32 cellular contexts compared by ENCODE assay signal in the genomic region with DNA sequence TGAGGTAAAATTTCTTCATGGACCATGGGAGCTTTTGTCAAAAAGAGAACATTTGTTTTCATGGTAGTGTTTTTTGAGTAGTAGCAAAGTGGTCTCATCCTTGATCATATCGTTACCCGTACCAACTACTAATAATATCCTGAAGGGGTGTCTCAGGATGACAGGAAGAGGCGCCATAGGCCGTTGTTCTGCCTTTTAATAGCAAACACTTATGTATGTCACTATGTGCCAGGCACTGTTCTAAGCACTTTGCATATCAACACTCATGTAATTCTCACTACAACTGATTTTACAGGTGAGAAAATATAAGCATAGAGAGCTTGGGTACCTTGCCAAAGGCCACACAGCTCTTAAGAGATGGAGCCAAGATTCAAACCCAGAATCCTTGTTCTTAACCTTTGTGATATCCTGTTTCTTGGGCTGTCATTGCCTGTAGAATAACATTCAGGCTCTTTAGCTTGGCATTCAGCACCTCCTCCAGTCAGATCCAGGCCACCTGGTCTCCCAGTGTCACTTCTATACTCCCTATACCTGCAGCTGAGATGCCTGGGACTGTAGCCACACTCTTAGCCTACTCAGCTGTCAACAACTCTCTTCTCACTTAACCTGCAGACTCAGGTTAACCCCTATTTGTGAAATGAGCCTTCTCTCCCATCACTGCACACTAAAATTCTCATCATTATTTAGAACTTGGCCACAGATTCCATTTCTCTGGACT.
"Had no signal": no experiment of that assay in that cellular context is flagged by ENCODE, and none has a peak within 500 bp of the region (broad histone marks: within the 10 kb centered on the region; RNA-seq: fewer than 3 reads in every experiment).

No MANE protein-coding gene starts in this region.

- H3K27ac ChIP-seq: adrenal gland, body of pancreas, colonic mucosa, epithelial cell of prostate, esophagus squamous epithelium had no signal

- H3K9me3 ChIP-seq: adrenal gland, body of pancreas, colonic mucosa, esophagus squamous epithelium had no signal

- H3K4me1 Mint-ChIP-seq: activated CD4-positive, alpha-beta T cell treated with anti-CD3 and anti-CD28 coated beads for 36 hours; activated CD4-positive, alpha-beta T cell treated with anti-CD3 and anti-CD28 coated beads, Interleukin-2, amount 10 ng/mL, durations not matched to agents 24 days and 14 days; activated naive CD4-positive, alpha-beta T cell treated with anti-CD3 and anti-CD28 coated beads, Interleukin-2, amount 50 U/mL, for 24 hours; activated naive CD8-positive, alpha-beta T cell treated with anti-CD3 and anti-CD28 coated beads for 36 hours; activated naive CD8-positive, alpha-beta T cell treated with anti-CD3 and anti-CD28 coated beads, Interleukin-2, amount 50 U/mL, for 24 hours had no signal

- H3K4me1 ChIP-seq: adrenal gland, colonic mucosa, esophagus squamous epithelium had no signal

- H3K4me3 ChIP-seq: adrenal gland, body of pancreas, colonic mucosa, esophagus squamous epithelium had no signal

- H3K4me3 Mint-ChIP-seq: activated CD4-positive, alpha-beta memory T cell treated with anti-CD3 and anti-CD28 coated beads for 36 hours; activated CD4-positive, alpha-beta T cell treated with anti-CD3 and anti-CD28 coated beads for 36 hours; activated CD4-positive, alpha-beta T cell treated with anti-CD3 and anti-CD28 coated beads, Interleukin-2, amount 10 ng/mL, durations not matched to agents 24 days and 14 days; activated CD8-positive, alpha-beta memory T cell treated with anti-CD3 and anti-CD28 coated beads, Interleukin-2, amount 10 ng/mL, durations not matched to agents 7 days and 5 days; activated CD8-positive, alpha-beta T cell treated with anti-CD3 and anti-CD28 coated beads, Interleukin-2, amount 10 ng/mL, durations not matched to agents 7 days and 5 days; activated naive CD4-positive, alpha-beta T cell treated with anti-CD3 and anti-CD28 coated beads for 36 hours; activated naive CD4-positive, alpha-beta T cell treated with anti-CD3 and anti-CD28 coated beads, Interleukin-2, amount 50 U/mL, for 24 hours; activated naive CD8-positive, alpha-beta T cell treated with anti-CD3 and anti-CD28 coated beads for 36 hours; activated naive CD8-positive, alpha-beta T cell treated with anti-CD3 and anti-CD28 coated beads, Interleukin-2, amount 50 U/mL, for 24 hours; activated T-helper 1 cell treated with anti-CD3 and anti-CD28 coated beads, Interleukin-12 subunit alpha, Interleukin-12 subunit beta, Interleukin-2, Interleukin-4 antibody, amounts not matched to agents 30 ng/mL and 10 ng/mL and 1 ng/mL, durations not matched to agents 14 hours and 24 hours and 36 hours had no signal

- H3K27me3 ChIP-seq: adrenal gland, body of pancreas, colonic mucosa, esophagus squamous epithelium had no signal

- H3K36me3 ChIP-seq: colonic mucosa had no signal

- DNase-seq: activated CD4-positive, alpha-beta memory T cell treated with anti-CD3 and anti-CD28 coated beads for 36 hours; activated CD4-positive, alpha-beta T cell treated with anti-CD3 and anti-CD28 coated beads for 36 hours; activated CD4-positive, alpha-beta T cell treated with anti-CD3 and anti-CD28 coated beads, Interleukin-2, amount 10 ng/mL, durations not matched to agents 24 days and 14 days; activated CD4-positive, CD25-positive, alpha-beta regulatory T cell; activated CD4-positive, CD25-positive, alpha-beta regulatory T cell treated with anti-CD3 and anti-CD28 coated beads, Interleukin-2, amount 50 U/mL, for 72 hours; activated CD8-positive, alpha-beta memory T cell treated with anti-CD3 and anti-CD28 coated beads, Interleukin-2, amount 10 ng/mL, durations not matched to agents 7 days and 5 days; activated CD8-positive, alpha-beta memory T cell treated with anti-CD3 and anti-CD28 coated beads, Interleukin-2, amount 50 U/mL, for 4 hours; activated CD8-positive, alpha-beta T cell treated with anti-CD3 and anti-CD28 coated beads, Interleukin-2, amount 10 ng/mL, durations not matched to agents 7 days and 5 days; activated effector memory CD4-positive, alpha-beta T cell treated with anti-CD3 and anti-CD28 coated beads, Interleukin-2, amount 50 U/mL, for 16 hours; activated naive CD4-positive, alpha-beta T cell treated with anti-CD3 and anti-CD28 coated beads for 36 hours; activated naive CD8-positive, alpha-beta T cell treated with anti-CD3 and anti-CD28 coated beads for 36 hours; activated naive CD8-positive, alpha-beta T cell treated with anti-CD3 and anti-CD28 coated beads, Interleukin-2, amount 50 U/mL, for 24 hours; activated T-cell treated with anti-CD3 and anti-CD28 coated beads, Interleukin-2, amount 50 U/mL, for 1 hour; activated T-cell treated with anti-CD3 and anti-CD28 coated beads, Interleukin-2, amount 50 U/mL, for 48 hours; adrenal gland; amygdala; aorta; body of pancreas; central memory CD4-positive, alpha-beta T cell; cerebellar nuclear complex; colonic mucosa; effector CD8-positive, alpha-beta T cell; esophagus squamous epithelium; foreskin melanocyte; head of caudate nucleus; T-helper 2 cell had no signal

- ATAC-seq: activated CD4-positive, alpha-beta T cell treated with anti-CD3 and anti-CD28 coated beads for 36 hours; activated CD8-positive, alpha-beta memory T cell treated with anti-CD3 and anti-CD28 coated beads, Interleukin-2, amount 10 ng/mL, durations not matched to agents 7 days and 5 days; activated CD8-positive, alpha-beta T cell treated with anti-CD3 and anti-CD28 coated beads, Interleukin-2, amount 10 ng/mL, durations not matched to agents 7 days and 5 days; activated naive CD8-positive, alpha-beta T cell treated with anti-CD3 and anti-CD28 coated beads, Interleukin-2, amount 50 U/mL, for 24 hours; body of pancreas had no signal

- H3K9me3 Mint-ChIP-seq: activated CD4-positive, alpha-beta memory T cell treated with anti-CD3 and anti-CD28 coated beads for 36 hours; activated CD4-positive, alpha-beta T cell treated with anti-CD3 and anti-CD28 coated beads, Interleukin-2, amount 10 ng/mL, durations not matched to agents 24 days and 14 days; activated naive CD4-positive, alpha-beta T cell treated with anti-CD3 and anti-CD28 coated beads for 36 hours; activated naive CD4-positive, alpha-beta T cell treated with anti-CD3 and anti-CD28 coated beads, Interleukin-2, amount 50 U/mL, for 24 hours; activated naive CD8-positive, alpha-beta T cell treated with anti-CD3 and anti-CD28 coated beads for 36 hours; activated naive CD8-positive, alpha-beta T cell treated with anti-CD3 and anti-CD28 coated beads, Interleukin-2, amount 50 U/mL, for 24 hours; activated T-helper 1 cell treated with anti-CD3 and anti-CD28 coated beads, Interleukin-12 subunit alpha, Interleukin-12 subunit beta, Interleukin-2, Interleukin-4 antibody, amounts not matched to agents 30 ng/mL and 10 ng/mL and 1 ng/mL, durations not matched to agents 14 hours and 24 hours and 36 hours; activated T-helper 2 cell treated with anti-CD3 and anti-CD28 coated beads, Interferon-gamma antibody, Interleukin-2, Interleukin-4, amounts not matched to agents 10 μg/mL and 5 μg/mL and 100 μg/mL, durations not matched to agents 14 hours and 24 hours and 36 hours had no signal

- H3K27ac Mint-ChIP-seq: activated CD4-positive, alpha-beta memory T cell treated with anti-CD3 and anti-CD28 coated beads for 36 hours; activated CD4-positive, alpha-beta T cell treated with anti-CD3 and anti-CD28 coated beads for 36 hours; activated CD4-positive, alpha-beta T cell treated with anti-CD3 and anti-CD28 coated beads, Interleukin-2, amount 10 ng/mL, durations not matched to agents 24 days and 14 days; activated CD8-positive, alpha-beta memory T cell treated with anti-CD3 and anti-CD28 coated beads, Interleukin-2, amount 10 ng/mL, durations not matched to agents 7 days and 5 days; activated CD8-positive, alpha-beta T cell treated with anti-CD3 and anti-CD28 coated beads, Interleukin-2, amount 10 ng/mL, durations not matched to agents 7 days and 5 days; activated naive CD4-positive, alpha-beta T cell treated with anti-CD3 and anti-CD28 coated beads for 36 hours; activated naive CD4-positive, alpha-beta T cell treated with anti-CD3 and anti-CD28 coated beads, Interleukin-2, amount 50 U/mL, for 24 hours; activated naive CD8-positive, alpha-beta T cell treated with anti-CD3 and anti-CD28 coated beads for 36 hours; activated naive CD8-positive, alpha-beta T cell treated with anti-CD3 and anti-CD28 coated beads, Interleukin-2, amount 50 U/mL, for 24 hours; activated T-helper 1 cell treated with anti-CD3 and anti-CD28 coated beads, Interleukin-12 subunit alpha, Interleukin-12 subunit beta, Interleukin-2, Interleukin-4 antibody, amounts not matched to agents 30 ng/mL and 10 ng/mL and 1 ng/mL, durations not matched to agents 14 hours and 24 hours and 36 hours; activated T-helper 2 cell treated with anti-CD3 and anti-CD28 coated beads, Interferon-gamma antibody, Interleukin-2, Interleukin-4, amounts not matched to agents 10 μg/mL and 5 μg/mL and 100 μg/mL, durations not matched to agents 14 hours and 24 hours and 36 hours had no signal

- H3K27me3 Mint-ChIP-seq: activated CD4-positive, alpha-beta memory T cell treated with anti-CD3 and anti-CD28 coated beads for 36 hours; activated CD4-positive, alpha-beta T cell treated with anti-CD3 and anti-CD28 coated beads for 36 hours; activated CD4-positive, alpha-beta T cell treated with anti-CD3 and anti-CD28 coated beads, Interleukin-2, amount 10 ng/mL, durations not matched to agents 24 days and 14 days; activated CD8-positive, alpha-beta memory T cell treated with anti-CD3 and anti-CD28 coated beads, Interleukin-2, amount 10 ng/mL, durations not matched to agents 7 days and 5 days; activated naive CD4-positive, alpha-beta T cell treated with anti-CD3 and anti-CD28 coated beads, Interleukin-2, amount 50 U/mL, for 24 hours; activated naive CD8-positive, alpha-beta T cell treated with anti-CD3 and anti-CD28 coated beads for 36 hours; activated naive CD8-positive, alpha-beta T cell treated with anti-CD3 and anti-CD28 coated beads, Interleukin-2, amount 50 U/mL, for 24 hours had no signal

- FAIRE-seq: endometrium, endothelial cell of umbilical vein had no signal
